Comparison of ENCODE assay signal across 8 cellular contexts in genomic region chr17:60231234-60231633, GRCh38.
A peak's percentile ranks its signal among the peaks of the same experiment; 100 is the strongest.
DNase-seq lines count a peak whose midpoint lies in the region; ATAC-seq lines count a peak whose summit lies in the region.

No MANE protein-coding gene starts in this region.

- DNase-seq in GM03348 (ENCODE audit: low spot score) (peak; percentile 37), LoVo (ENCODE audit: low spot score) (peak; percentile 24), amniotic epithelial cell (ENCODE audit: low read depth) (peak; percentile 40), left colon (no peak), DMS79 treated with DMSO at 0.1 percent for 48 hours (lab: John Stamatoyannopoulos, UW) (no peak)
- no peak for DNase-seq in T-helper 2 cell treated with Interferon-gamma antibody and Interleukin-4, amounts not matched to agents 5 μg/mL and 100 μg/mL, for 36 hours (ENCODE audit: low spot score)

- intact Hi-C loops in left colon (cut with DNase I, micrococcal nuclease) = no loop called here

- no peaks in the 10 kb centered on the region for H3K4me1 Mint-ChIP-seq in T-helper 2 cell treated with Interferon-gamma antibody and Interleukin-4, amounts not matched to agents 5 μg/mL and 100 μg/mL, for 36 hours (ENCODE audit: low read depth)
- no peaks in the 10 kb centered on the region for H3K4me1 Mint-ChIP-seq in stimulated activated memory B cell treated with anti-CD40 and anti-IgM and Interleukin-4, amounts not matched to agents 10 μg/mL and 1 μg/mL and 100 μg/mL, for 72 hours

- H3K4me3 Mint-ChIP-seq in T-helper 2 cell treated with Interferon-gamma antibody and Interleukin-4, amounts not matched to agents 5 μg/mL and 100 μg/mL, for 36 hours = no peak overlapping the region
- H3K4me3 Mint-ChIP-seq in stimulated activated memory B cell treated with anti-CD40 and anti-IgM and Interleukin-4, amounts not matched to agents 10 μg/mL and 1 μg/mL and 100 μg/mL, for 72 hours = no peak overlapping the region

- no peaks in the 10 kb centered on the region for H3K27me3 Mint-ChIP-seq in T-helper 2 cell treated with Interferon-gamma antibody and Interleukin-4, amounts not matched to agents 5 μg/mL and 100 μg/mL, for 36 hours (ENCODE audit: low read depth)
- no peaks in the 10 kb centered on the region for H3K27me3 Mint-ChIP-seq in stimulated activated memory B cell treated with anti-CD40 and anti-IgM and Interleukin-4, amounts not matched to agents 10 μg/mL and 1 μg/mL and 100 μg/mL, for 72 hours

- no peak overlapping the region for H3K27ac Mint-ChIP-seq in T-helper 2 cell treated with Interferon-gamma antibody and Interleukin-4, amounts not matched to agents 5 μg/mL and 100 μg/mL, for 36 hours
- no peak overlapping the region for H3K27ac Mint-ChIP-seq in stimulated activated memory B cell treated with anti-CD40 and anti-IgM and Interleukin-4, amounts not matched to agents 10 μg/mL and 1 μg/mL and 100 μg/mL, for 72 hours

- peaks cover 7% of the 10 kb centered on the region for H3K36me3 Mint-ChIP-seq in T-helper 2 cell treated with Interferon-gamma antibody and Interleukin-4, amounts not matched to agents 5 μg/mL and 100 μg/mL, for 36 hours (ENCODE audit: low read depth)
- peaks cover 21% of the 10 kb centered on the region for H3K36me3 Mint-ChIP-seq in stimulated activated memory B cell treated with anti-CD40 and anti-IgM and Interleukin-4, amounts not matched to agents 10 μg/mL and 1 μg/mL and 100 μg/mL, for 72 hours

- H3K9me3 Mint-ChIP-seq in T-helper 2 cell treated with Interferon-gamma antibody and Interleukin-4, amounts not matched to agents 5 μg/mL and 100 μg/mL, for 36 hours = no peaks in the 10 kb centered on the region
- no peaks in the 10 kb centered on the region for H3K9me3 Mint-ChIP-seq in stimulated activated memory B cell treated with anti-CD40 and anti-IgM and Interleukin-4, amounts not matched to agents 10 μg/mL and 1 μg/mL and 100 μg/mL, for 72 hours

- ATAC-seq in left colon (peak; percentile 80), HG03378 (IDR thresholded peaks at IDR 0.05; ENCODE audit: unreplicated experiment) (no peak)
- no peak for ATAC-seq in stimulated activated memory B cell treated with anti-CD40 and anti-IgM and Interleukin-4, amounts not matched to agents 10 μg/mL and 1 μg/mL and 100 μg/mL, for 72 hours

Comparison
In these comparisons a context has a peak if more than half of its experiments do, and no peak if none do; other contexts are left out.
1. DNase-seq: peak in GM03348 (single experiment), LoVo (single experiment) and amniotic epithelial cell (single experiment); none in left colon (0 of 2), T-helper 2 cell treated with Interferon-gamma antibody and Interleukin-4, amounts not matched to agents 5 μg/mL and 100 μg/mL, for 36 hours (single experiment) and DMS79 treated with DMSO at 0.1 percent for 48 hours (single experiment).